22 cellular contexts compared by ENCODE assay signal in the genomic region with DNA sequence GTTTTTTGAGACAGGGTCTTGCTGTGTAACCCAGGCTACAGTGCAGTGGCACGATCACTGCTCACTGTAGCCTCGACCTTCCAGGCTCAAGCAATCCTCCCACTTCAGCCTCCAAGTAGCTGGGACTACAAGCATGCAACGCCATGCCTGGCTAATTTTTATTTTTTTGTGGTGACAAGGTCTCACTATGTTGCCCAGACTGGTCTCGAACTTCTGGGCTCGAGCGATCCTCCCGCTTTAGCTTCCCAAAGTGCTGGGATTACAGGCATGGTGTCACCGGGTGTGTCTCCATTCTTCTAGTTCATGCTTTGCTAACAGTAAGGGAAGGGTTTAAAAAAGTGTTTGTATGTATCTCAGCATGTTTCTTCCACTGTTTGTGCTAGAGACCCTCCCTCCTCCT.
A peak's percentile ranks its signal among the peaks of the same experiment; 100 is the strongest.
DNase-seq lines count a peak whose midpoint lies in the region; ATAC-seq and TF ChIP-seq lines count a peak whose summit lies in the region.
"Had no signal": no experiment of that assay in that cellular context is flagged by ENCODE, and none has a peak within 500 bp of the region (broad histone marks: within the 10 kb centered on the region; RNA-seq: fewer than 3 reads in every experiment).

No MANE protein-coding gene starts in this region.

- peak overlapping the region; percentile 82 to 98 (median 95) for H3K27ac Mint-ChIP-seq in nephron
- H3K27ac Mint-ChIP-seq in CD4-positive, alpha-beta memory T cell = no peak overlapping the region
- H3K27ac Mint-ChIP-seq: activated naive CD4-positive, alpha-beta T cell treated with anti-CD3 and anti-CD28 coated beads for 36 hours; CD4-positive, alpha-beta T cell had no signal

- no peak overlapping the region for H3K4me3 ChIP-seq in left ventricle myocardium inferior
- H3K4me3 ChIP-seq in heart left ventricle = no peak overlapping the region
- no peak overlapping the region for H3K4me3 ChIP-seq in brain microvascular endothelial cell (ENCODE audit: low read depth, low read length)
- H3K4me3 ChIP-seq in upper lobe of left lung = no peak overlapping the region
- no peak overlapping the region for H3K4me3 ChIP-seq in CD4-positive, alpha-beta memory T cell (ENCODE audit: low read length in 2 of 2)
- H3K4me3 ChIP-seq: ascending aorta, prostate gland, testis had no signal

- H3K9me3 Mint-ChIP-seq in nephron = no peaks in the 10 kb centered on the region
- no peaks in the 10 kb centered on the region for H3K9me3 Mint-ChIP-seq in CD4-positive, alpha-beta memory T cell
- H3K9me3 Mint-ChIP-seq: activated naive CD4-positive, alpha-beta T cell treated with anti-CD3 and anti-CD28 coated beads for 36 hours; CD4-positive, alpha-beta T cell; natural killer cell treated with Interleukin-12 subunit alpha and Interleukin-12 subunit beta and Interleukin-15 and Interleukin-18, amount 100 ng/mL, for 72 hours had no signal

- in situ Hi-C loops in brain microvascular endothelial cell (cut with HindIII; ENCODE audit: low pct_ligation_motif_present, low sequenced_read_pairs) = no loop called here
- in situ Hi-C loops in GM13977 (cut with MboI; ENCODE audit: low pct_unique_long_range_greater_than_20kb, low sequenced_read_pairs, unreplicated experiment) = no loop called here

- H3K27me3 ChIP-seq in left ventricle myocardium inferior (ENCODE audit: low read depth) = no peaks in the 10 kb centered on the region
- no peaks in the 10 kb centered on the region for H3K27me3 ChIP-seq in heart left ventricle
- H3K27me3 ChIP-seq in brain microvascular endothelial cell (replicated peaks) = no peaks in the 10 kb centered on the region
- no peaks in the 10 kb centered on the region for H3K27me3 ChIP-seq in upper lobe of left lung
- H3K27me3 ChIP-seq in CD4-positive, alpha-beta memory T cell (ENCODE audit: insufficient read depth, low read length) = no peaks in the 10 kb centered on the region
- H3K27me3 ChIP-seq: ascending aorta, testis had no signal

- TF ChIP-seq EP300 in upper lobe of left lung (IDR thresholded peaks at IDR 0.05) = no peak

- intact Hi-C loops in left ventricle myocardium inferior (cut with micrococcal nuclease) (no loop called here), heart left ventricle (cut with DNase I) (no loop called here)
- intact Hi-C loops in CD4-positive, alpha-beta memory T cell (cut with micrococcal nuclease) = no loop called here

- no peaks in the 10 kb centered on the region for H3K27me3 Mint-ChIP-seq in nephron (ENCODE audit: low read depth)
- no peaks in the 10 kb centered on the region for H3K27me3 Mint-ChIP-seq in CD4-positive, alpha-beta memory T cell
- H3K27me3 Mint-ChIP-seq: CD4-positive, alpha-beta T cell; natural killer cell treated with Interleukin-12 subunit alpha and Interleukin-12 subunit beta and Interleukin-15 and Interleukin-18, amount 100 ng/mL, for 72 hours had no signal

- H3K36me3 ChIP-seq in left ventricle myocardium inferior (peaks cover 29% of the 10 kb centered on the region), heart left ventricle (peaks cover 0 to 32% (median 21%) of the 10 kb centered on the region in 9 donors), brain microvascular endothelial cell (replicated peaks) (no peaks in the 10 kb centered on the region), upper lobe of left lung (peaks cover 0 to 5% (median 2%) of the 10 kb centered on the region in 4 donors)
- H3K36me3 ChIP-seq in CD4-positive, alpha-beta memory T cell (ENCODE audit: insufficient read depth, low read length) = peaks cover 16% of the 10 kb centered on the region
- H3K36me3 ChIP-seq: prostate gland had no signal

- H3K27ac ChIP-seq in left ventricle myocardium inferior (replicated peaks) (peak overlapping the region; percentile 35), heart left ventricle (peak overlapping the region in 5 of 12 donors; percentile 10 to 67 (median 14)), brain microvascular endothelial cell (peak overlapping the region; percentile 82), upper lobe of left lung (peak overlapping the region in 3 of 4 donors; percentile 19 to 64 (median 45))
- no peak overlapping the region for H3K27ac ChIP-seq in CD4-positive, alpha-beta memory T cell (ENCODE audit: low read depth, low read length)
- H3K27ac ChIP-seq: KMS-11, prostate gland, testis had no signal

- H3K4me1 Mint-ChIP-seq in nephron = peaks cover 44% of the 10 kb centered on the region
- H3K4me1 Mint-ChIP-seq in CD4-positive, alpha-beta memory T cell = peaks cover 0 to 1% (median 0%) of the 10 kb centered on the region in 4 donors

- WGBS in heart left ventricle, 4 donors = 93 to 97% (median 95%) methylated on average over 8 of the region's 8 CpGs
- WGBS in upper lobe of left lung, 2 donors = 94% methylated on average over 8 of the region's 8 CpGs

- ATAC-seq in heart left ventricle (no peak), upper lobe of left lung (ENCODE audit: low FRiP score in 2 of 2) (no peak), GM18909 (IDR thresholded peaks at IDR 0.05; ENCODE audit: poor library complexity, unreplicated experiment) (no peak)

- no peak for TF ChIP-seq CTCF in left ventricle myocardium inferior (IDR thresholded peaks at IDR 0.05; ENCODE audit: borderline replicate concordance)
- no peak for TF ChIP-seq CTCF in heart left ventricle (IDR thresholded peaks at IDR 0.05)
- no peak for TF ChIP-seq CTCF in brain microvascular endothelial cell (IDR thresholded peaks at IDR 0.05; ENCODE audit: low read depth, low read length, missing control alignments)
- TF ChIP-seq CTCF in nephron (IDR thresholded peaks at IDR 0.05; ENCODE audit: unreplicated experiment in 3 of 3) = no peak
- no peak for TF ChIP-seq CTCF in upper lobe of left lung (IDR thresholded peaks at IDR 0.05)
- TF ChIP-seq CTCF in GM13977 (IDR thresholded peaks at IDR 0.05; ENCODE audit: extremely low read depth, insufficient read depth, missing control alignments) = no peak

- CTCF ChIA-PET in CD4-positive, alpha-beta memory T cell (lab: Charles Lee; ENCODE audit: partially characterized antibody) = interaction anchor here (0.6 to 2.9 kb wide), 3 partner anchors 88 to 102 kb away, joined by 4 to 12 read pairs (median 5); a partner anchor contains a TSS

- DNase-seq in left ventricle myocardium inferior (no peak), heart left ventricle (no peak), brain microvascular endothelial cell (no peak), upper lobe of left lung (no peak), GM13977 (ENCODE audit: low spot score) (no peak)
- DNase-seq in CD4-positive, alpha-beta memory T cell = no peak
- DNase-seq: activated CD4-positive, alpha-beta T cell treated with anti-CD3 and anti-CD28 coated beads, Interleukin-2, amount 50 U/mL, for 4 hours; activated naive CD4-positive, alpha-beta T cell treated with anti-CD3 and anti-CD28 coated beads for 36 hours; CD4-positive, alpha-beta T cell; DMS53; hippocampal formation; mammary epithelial cell; NCI-H2029; stimulated activated CD8-positive, alpha-beta memory T cell treated with anti-CD3 and anti-CD28 coated beads, Interleukin-4, amount 100 ng/mL, for 48 hours; SW 1271; testis had no signal

- H3K4me1 ChIP-seq in left ventricle myocardium inferior (peaks cover 20% of the 10 kb centered on the region), heart left ventricle (peaks cover 0 to 40% (median 2%) of the 10 kb centered on the region in 12 donors), upper lobe of left lung (peaks cover 24 to 30% (median 26%) of the 10 kb centered on the region in 4 donors)
- H3K4me1 ChIP-seq in CD4-positive, alpha-beta memory T cell (ENCODE audit: insufficient read depth, low read length) = no peaks in the 10 kb centered on the region
- H3K4me1 ChIP-seq: ascending aorta, prostate gland, testis had no signal

- no peak overlapping the region for H3K4me3 Mint-ChIP-seq in nephron
- no peak overlapping the region for H3K4me3 Mint-ChIP-seq in CD4-positive, alpha-beta memory T cell
- H3K4me3 Mint-ChIP-seq: activated naive CD4-positive, alpha-beta T cell treated with anti-CD3 and anti-CD28 coated beads for 36 hours; CD4-positive, alpha-beta T cell had no signal

- H3K36me3 Mint-ChIP-seq in nephron (ENCODE audit: low read depth) = peaks cover 61% of the 10 kb centered on the region
- H3K36me3 Mint-ChIP-seq in CD4-positive, alpha-beta memory T cell = peaks cover 42 to 56% of the 10 kb centered on the region in 2 donors

- POLR2A ChIA-PET in CD4-positive, alpha-beta memory T cell (lab: Charles Lee; ENCODE audit: partially characterized antibody) = no interaction called here

- H3K9me3 ChIP-seq in left ventricle myocardium inferior (replicated peaks) = no peaks in the 10 kb centered on the region
- no peaks in the 10 kb centered on the region for H3K9me3 ChIP-seq in heart left ventricle
- no peaks in the 10 kb centered on the region for H3K9me3 ChIP-seq in upper lobe of left lung
- no peaks in the 10 kb centered on the region for H3K9me3 ChIP-seq in CD4-positive, alpha-beta memory T cell (ENCODE audit: control insufficient read depth in 1 of 2, low read length in 2 of 2)
- H3K9me3 ChIP-seq: ascending aorta, prostate gland, testis had no signal

- TF ChIP-seq POLR2A in heart left ventricle (IDR thresholded peaks at IDR 0.05) = no peak
- no peak for TF ChIP-seq POLR2A in upper lobe of left lung (IDR thresholded peaks at IDR 0.05)

Comparison
In these comparisons a context has a peak if more than half of its experiments do, and no peak if none do; other contexts are left out.
1. H3K27ac Mint-ChIP-seq: peak in nephron (3 of 3); none in CD4-positive, alpha-beta memory T cell (0 of 7).